12 cellular contexts compared by ENCODE assay signal in the genomic region with DNA sequence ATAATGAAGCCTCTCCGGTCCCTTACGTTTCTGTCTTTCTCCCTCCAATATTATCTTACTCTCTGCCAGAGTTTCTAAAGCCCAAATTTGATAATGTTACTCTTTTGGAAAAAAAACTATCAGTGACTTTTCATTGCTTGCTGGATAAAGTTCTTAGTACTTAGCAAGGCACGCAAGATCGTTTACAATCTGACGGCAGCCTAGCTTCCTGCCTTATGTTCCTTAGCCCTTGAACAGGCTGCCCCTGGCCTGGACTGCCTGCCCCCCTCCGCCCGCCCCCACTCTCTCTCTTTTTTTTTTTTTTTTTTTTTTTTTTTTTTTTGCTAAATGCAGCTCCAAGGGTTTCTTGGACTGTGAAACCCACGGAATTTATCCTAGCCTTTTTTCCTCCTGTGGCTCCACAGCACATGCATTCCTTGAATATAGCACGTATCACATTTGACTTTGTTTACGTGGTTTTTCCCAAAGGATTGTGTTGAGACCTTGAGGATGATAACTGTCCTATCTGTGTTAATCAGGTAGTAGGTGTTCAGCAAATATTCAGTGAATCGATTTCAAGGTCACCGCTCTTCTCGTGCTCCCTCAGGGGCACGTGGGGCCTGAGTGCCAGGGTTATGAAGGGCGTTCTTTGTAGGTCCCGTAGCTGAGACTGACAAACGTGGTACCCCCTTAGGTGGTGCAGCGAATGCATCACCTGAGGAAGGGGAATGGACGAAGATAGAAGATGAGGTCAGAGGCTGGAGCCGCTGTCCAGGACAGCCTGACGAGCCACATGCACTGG.
DNase-seq lines count a peak whose midpoint lies in the region; ATAC-seq and TF ChIP-seq lines count a peak whose summit lies in the region.
"Had no signal": no experiment of that assay in that cellular context is flagged by ENCODE, and none has a peak within 500 bp of the region (broad histone marks: within the 10 kb centered on the region; RNA-seq: fewer than 3 reads in every experiment).

No MANE protein-coding gene starts in this region.

- H3K4me1 ChIP-seq in breast epithelium (no peaks in the 10 kb centered on the region), mammary epithelial cell (ENCODE audit: insufficient read depth, low read length) (no peaks in the 10 kb centered on the region), vagina (peaks cover 11% of the 10 kb centered on the region)

- H3K27me3 Mint-ChIP-seq in nephron (ENCODE audit: low read depth), result no peaks in the 10 kb centered on the region

- H3K36me3 ChIP-seq in breast epithelium (no peaks in the 10 kb centered on the region), mammary epithelial cell (ENCODE audit: insufficient read depth, low read length) (no peaks in the 10 kb centered on the region), vagina (no peaks in the 10 kb centered on the region)

- H3K36me3 Mint-ChIP-seq in nephron (ENCODE audit: low read depth), result peaks cover 23% of the 10 kb centered on the region
- H3K36me3 Mint-ChIP-seq: activated naive CD8-positive, alpha-beta T cell treated with anti-CD3 and anti-CD28 coated beads, Interleukin-2, amount 10 ng/mL, durations not matched to agents 7 days and 5 days had no signal

- no peak for TF ChIP-seq CTCF in breast epithelium (IDR thresholded peaks at IDR 0.05)
- no peak for TF ChIP-seq CTCF in mammary epithelial cell (conservative IDR thresholded peaks at IDR 0.05 in 1 of 2, IDR thresholded peaks at IDR 0.05 in 1 of 2; ENCODE audit: extremely low read depth in 1 of 2, insufficient read depth in 1 of 2, low read depth in 1 of 2, low read length in 2 of 2)
- TF ChIP-seq CTCF in fibroblast of villous mesenchyme (IDR thresholded peaks at IDR 0.05; ENCODE audit: insufficient read depth, low read depth, low read length), result no peak
- no peak for TF ChIP-seq CTCF in nephron (IDR thresholded peaks at IDR 0.05; ENCODE audit: unreplicated experiment in 3 of 3)
- TF ChIP-seq CTCF in vagina (IDR thresholded peaks at IDR 0.05), result no peak

- H3K9me3 Mint-ChIP-seq in nephron, result no peaks in the 10 kb centered on the region
- H3K9me3 Mint-ChIP-seq: activated naive CD8-positive, alpha-beta T cell treated with anti-CD3 and anti-CD28 coated beads, Interleukin-2, amount 10 ng/mL, durations not matched to agents 7 days and 5 days had no signal

- H3K4me3 Mint-ChIP-seq in nephron, result peak overlapping the region; percentile 9 to 24 (median 20)
- H3K4me3 Mint-ChIP-seq: activated naive CD8-positive, alpha-beta T cell treated with anti-CD3 and anti-CD28 coated beads, Interleukin-2, amount 10 ng/mL, durations not matched to agents 7 days and 5 days had no signal

- H3K27ac ChIP-seq in breast epithelium (peak overlapping the region; percentile 38 to 45), mammary epithelial cell (ENCODE audit: insufficient read depth, low read depth, low read length) (no peak overlapping the region), vagina (peak overlapping the region; percentile 62)

- H3K9me3 ChIP-seq in breast epithelium (no peaks in the 10 kb centered on the region), mammary epithelial cell (replicated peaks; ENCODE audit: insufficient read depth, low read length) (no peaks in the 10 kb centered on the region), vagina (no peaks in the 10 kb centered on the region)

- H3K27me3 ChIP-seq in breast epithelium (no peaks in the 10 kb centered on the region), mammary epithelial cell (ENCODE audit: insufficient read depth, low read length) (no peaks in the 10 kb centered on the region), vagina (no peaks in the 10 kb centered on the region)

- H3K4me2 ChIP-seq in mammary epithelial cell (ENCODE audit: insufficient read depth, low read depth, low read length), result no peak overlapping the region

- no peaks in the 10 kb centered on the region for H4K20me1 ChIP-seq in mammary epithelial cell (ENCODE audit: insufficient read depth, low read length)

- CTCF ChIA-PET in mammary epithelial cell (lab: Charles Lee; ENCODE audit: low non-redundant PET), result no interaction called here

- DNase-seq in breast epithelium (ENCODE audit: low spot score in 2 of 2) (no peak), mammary epithelial cell (no peak), fibroblast of villous mesenchyme (ENCODE audit: low read depth) (peak; percentile 89), vagina (ENCODE audit: extremely low spot score in 2 of 2) (no peak), NOMO-1 treated with dmso at 0.1 percent for 144 hours (lab: John Stamatoyannopoulos, UW; ENCODE audit: unreplicated experiment) (no peak), GM19240 (ENCODE audit: insufficient read length, low spot score) (no peak)
- DNase-seq: activated naive CD8-positive, alpha-beta T cell treated with anti-CD3 and anti-CD28 coated beads, Interleukin-2, amount 10 ng/mL, durations not matched to agents 7 days and 5 days; NCI-H1930; T-helper 1 cell had no signal

- H2AFZ ChIP-seq in mammary epithelial cell (ENCODE audit: low read depth, low read length), result no peak overlapping the region

- no TSS peak for BruUV-seq in mammary epithelial cell (replicated peaks; lab: Mats Ljungman, UMichigan)

- peaks cover 61% of the 10 kb centered on the region for H3K4me1 Mint-ChIP-seq in nephron
- H3K4me1 Mint-ChIP-seq: activated naive CD8-positive, alpha-beta T cell treated with anti-CD3 and anti-CD28 coated beads, Interleukin-2, amount 10 ng/mL, durations not matched to agents 7 days and 5 days had no signal

- TF ChIP-seq POLR2A in breast epithelium (IDR thresholded peaks at IDR 0.05) (no peak), vagina (IDR thresholded peaks at IDR 0.05) (no peak)

- H3K4me3 ChIP-seq in breast epithelium, result no peak overlapping the region
- H3K4me3 ChIP-seq in mammary epithelial cell (replicated peaks in 1 of 3; ENCODE audit: insufficient read depth in 1 of 3, low read depth in 2 of 3, low read length in 3 of 3), result no peak overlapping the region
- peak overlapping the region; percentile 21 for H3K4me3 ChIP-seq in fibroblast of villous mesenchyme (ENCODE audit: low read depth, low read length)
- no peak overlapping the region for H3K4me3 ChIP-seq in vagina
- H3K4me3 ChIP-seq: K562 had no signal

- no peak overlapping the region for H3K9ac ChIP-seq in mammary epithelial cell (ENCODE audit: insufficient read depth, low read length)

- no peak for ATAC-seq in HG02885 (IDR thresholded peaks at IDR 0.05; ENCODE audit: poor library complexity, unreplicated experiment)
- ATAC-seq: K562 had no signal

- H3K27ac Mint-ChIP-seq in nephron, result peak overlapping the region; percentile 86 to 95 (median 92)
- H3K27ac Mint-ChIP-seq: activated naive CD8-positive, alpha-beta T cell treated with anti-CD3 and anti-CD28 coated beads, Interleukin-2, amount 10 ng/mL, durations not matched to agents 7 days and 5 days had no signal

- in situ Hi-C loops in mammary epithelial cell (cut with MboI; ENCODE audit: low sequenced_read_pairs in 2 of 2), result no loop called here

- intact Hi-C loops in breast epithelium (cut with DNase I; ENCODE audit: low total_unique reads) (no loop called here), mammary epithelial cell (cut with micrococcal nuclease) (no loop called here), vagina (cut with DNase I) (no loop called here)

- no peaks in the 10 kb centered on the region for H3K79me2 ChIP-seq in mammary epithelial cell (ENCODE audit: insufficient read depth, low read length)

- dilution Hi-C loops in mammary epithelial cell (cut with HindIII; ENCODE audit: low sequenced_read_pairs), result no loop called here

- 63% methylated on average over 18 of the region's 21 CpGs for WGBS in mammary epithelial cell (ENCODE audit: low coverage, missing lambda C conversion rate)
